ENCODE assay signal across 21 cellular contexts in the genomic region with DNA sequence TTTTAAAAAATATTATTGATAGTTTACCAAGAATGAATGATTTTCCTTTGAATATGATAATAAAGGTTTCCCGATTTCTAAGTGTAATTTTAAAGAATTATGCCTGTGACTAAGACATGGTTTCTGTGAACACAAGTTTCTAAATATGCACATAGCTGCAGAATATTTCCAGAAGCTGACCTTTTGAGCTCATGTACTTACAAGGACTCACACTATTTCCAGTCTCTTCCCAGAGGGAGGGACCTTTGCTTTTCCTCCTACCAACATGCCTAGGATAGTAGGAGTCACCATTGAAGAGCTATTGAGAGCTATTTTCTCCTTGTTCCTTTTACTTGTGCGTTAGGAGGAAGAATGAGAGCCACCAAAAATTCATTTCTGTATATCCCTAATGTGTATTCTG.
"Had no signal": no experiment of that assay in that cellular context is flagged by ENCODE, and none has a peak within 500 bp of the region (broad histone marks: within the 10 kb centered on the region; RNA-seq: fewer than 3 reads in every experiment).

No MANE protein-coding gene starts in this region.

- H3K4me1 ChIP-seq: thyroid gland had no signal

- H3K27ac ChIP-seq: gastrocnemius medialis, psoas muscle, sigmoid colon, thyroid gland had no signal

- H3K27ac Mint-ChIP-seq: activated B cell treated with CpG ODN at 0.5 μM for 24 hours; activated CD8-positive, alpha-beta T cell treated with anti-CD3 and anti-CD28 coated beads, Interleukin-2, amount 10 ng/mL, durations not matched to agents 7 days and 5 days; nephron progenitor cell; stimulated activated effector memory CD8-positive, alpha-beta T cell treated with anti-CD3 and anti-CD28 coated beads, Interleukin-12 subunit alpha, Interleukin-12 subunit beta, amount 100 ng/mL, for 72 hours; T-helper 2 cell treated with Interferon-gamma antibody and Interleukin-4, amounts not matched to agents 5 μg/mL and 100 μg/mL, for 36 hours had no signal

- DNase-seq: activated B cell treated with CpG ODN at 0.5 μM for 24 hours; activated CD4-positive, alpha-beta T cell treated with anti-CD3 and anti-CD28 coated beads for 48 hours; activated CD8-positive, alpha-beta memory T cell treated with anti-CD3 and anti-CD28 coated beads, Interleukin-2, amount 50 U/mL, for 4 hours; activated CD8-positive, alpha-beta T cell treated with anti-CD3 and anti-CD28 coated beads, Interleukin-2, amount 10 ng/mL, durations not matched to agents 7 days and 5 days; activated gamma-delta T cell treated with Interleukin-2 at 50 U/mL for 16 hours; anterior cingulate cortex; gastrocnemius medialis; left lung; nephron progenitor cell; occipital lobe; psoas muscle; sigmoid colon; SW 1271; thyroid gland had no signal

- ATAC-seq: activated CD8-positive, alpha-beta T cell treated with anti-CD3 and anti-CD28 coated beads, Interleukin-2, amount 10 ng/mL, durations not matched to agents 7 days and 5 days; gastrocnemius medialis; left lung; psoas muscle; stimulated activated effector memory CD8-positive, alpha-beta T cell treated with anti-CD3 and anti-CD28 coated beads, Interleukin-12 subunit alpha, Interleukin-12 subunit beta, amount 100 ng/mL, for 72 hours had no signal

- H3K4me3 Mint-ChIP-seq: activated B cell treated with CpG ODN at 0.5 μM for 24 hours; activated CD8-positive, alpha-beta T cell treated with anti-CD3 and anti-CD28 coated beads, Interleukin-2, amount 10 ng/mL, durations not matched to agents 7 days and 5 days; activated naive CD8-positive, alpha-beta T cell; nephron progenitor cell; stimulated activated effector memory CD8-positive, alpha-beta T cell treated with anti-CD3 and anti-CD28 coated beads, Interleukin-12 subunit alpha, Interleukin-12 subunit beta, amount 100 ng/mL, for 72 hours; T-helper 2 cell treated with Interferon-gamma antibody and Interleukin-4, amounts not matched to agents 5 μg/mL and 100 μg/mL, for 36 hours had no signal

- FAIRE-seq: bronchial epithelial cell, colon, endometrium, keratinocyte had no signal

- H3K4me3 ChIP-seq: gastrocnemius medialis, left lung, psoas muscle, sigmoid colon, thyroid gland had no signal

- H3K9me3 Mint-ChIP-seq: activated B cell treated with CpG ODN at 0.5 μM for 24 hours; stimulated activated effector memory CD8-positive, alpha-beta T cell treated with anti-CD3 and anti-CD28 coated beads, Interleukin-12 subunit alpha, Interleukin-12 subunit beta, amount 100 ng/mL, for 72 hours; T-helper 2 cell treated with Interferon-gamma antibody and Interleukin-4, amounts not matched to agents 5 μg/mL and 100 μg/mL, for 36 hours had no signal

- H3K9me3 ChIP-seq: gastrocnemius medialis, left lung, psoas muscle, sigmoid colon, thyroid gland had no signal

- H3K27me3 Mint-ChIP-seq: activated B cell treated with CpG ODN at 0.5 μM for 24 hours; activated naive CD8-positive, alpha-beta T cell had no signal

- H3K27me3 ChIP-seq: gastrocnemius medialis, left lung, sigmoid colon, thyroid gland had no signal
